Comparison of ENCODE assay signal across 20 cellular contexts in genomic region chr15:90819390-90819789, GRCh38. TPM values are rescaled to one million over a fixed set of nuclear protein-coding genes. Genes with fewer than 3 reads are reported as not detected.
DNase-seq lines count a peak whose midpoint lies in the region; ATAC-seq, FAIRE-seq and TF ChIP-seq lines count a peak whose summit lies in the region.
"Had no signal": no experiment of that assay in that cellular context is flagged by ENCODE, and none has a peak within 500 bp of the region (broad histone marks: within the 10 kb centered on the region; RNA-seq: fewer than 3 reads in every experiment).

No MANE protein-coding gene starts in this region.

- H3K9me3 Mint-ChIP-seq in T-helper 2 cell treated with Interferon-gamma antibody and Interleukin-4, amounts not matched to agents 5 μg/mL and 100 μg/mL, for 36 hours = no peaks in the 10 kb centered on the region
- H3K9me3 Mint-ChIP-seq: activated T-cell treated with anti-CD3 and anti-CD28 coated beads, Interleukin-2, amount 50 U/mL, for 4 hours; CD4-positive, alpha-beta memory T cell; memory B cell; neural crest cell had no signal

- intact Hi-C loops in sigmoid colon (cut with DNase I) = no loop called here

- no peak overlapping the region for H3K23ac ChIP-seq in H1 (ENCODE audit: insufficient read length)

- peak overlapping the region; percentile 81 for H3K27ac Mint-ChIP-seq in T-helper 2 cell treated with Interferon-gamma antibody and Interleukin-4, amounts not matched to agents 5 μg/mL and 100 μg/mL, for 36 hours

- no peak for TF ChIP-seq POLR2A in H1 (IDR thresholded peaks at IDR 0.05; ENCODE audit: control extremely low read depth in 1 of 2, low read depth in 2 of 2, low read length in 2 of 2)
- TF ChIP-seq POLR2A in sigmoid colon (IDR thresholded peaks at IDR 0.05) = no peak

- H3K9me3 ChIP-seq in KOPT-K1 (ENCODE audit: insufficient read depth, low read length, poor library complexity, severe bottlenecking) = no peaks in the 10 kb centered on the region
- no peaks in the 10 kb centered on the region for H3K9me3 ChIP-seq in H1 (ENCODE audit: insufficient read depth in 2 of 2, low read depth in 1 of 2, low read length in 1 of 2)
- no peaks in the 10 kb centered on the region for H3K9me3 ChIP-seq in sigmoid colon
- H3K9me3 ChIP-seq in WERI-Rb-1 (ENCODE audit: severe bottlenecking) = no peaks in the 10 kb centered on the region
- H3K9me3 ChIP-seq: A549, gastroesophageal sphincter, tibial artery had no signal

- TF ChIP-seq RAD21 in H1 (IDR thresholded peaks at IDR 0.05 in 1 of 2, conservative IDR thresholded peaks at IDR 0.05 in 1 of 2; ENCODE audit: low read depth in 2 of 2, low read length in 2 of 2) = no peak

- H3K79me1 ChIP-seq in H1 (ENCODE audit: low read depth, low read length) = no peaks in the 10 kb centered on the region

- TF ChIP-seq EP300 in H1 (IDR thresholded peaks at IDR 0.05; ENCODE audit: borderline replicate concordance in 1 of 2, low read depth in 2 of 2, low read length in 2 of 2) = no peak
- TF ChIP-seq EP300 in sigmoid colon (IDR thresholded peaks at IDR 0.05) = no peak

- H3K4me1 Mint-ChIP-seq in T-helper 2 cell treated with Interferon-gamma antibody and Interleukin-4, amounts not matched to agents 5 μg/mL and 100 μg/mL, for 36 hours (ENCODE audit: low read depth) = peaks cover 67% of the 10 kb centered on the region

- peak overlapping the region; percentile 27 for H3K27ac ChIP-seq in KOPT-K1 (ENCODE audit: low read depth, low read length, poor library complexity, severe bottlenecking)
- H3K27ac ChIP-seq in H1 (ENCODE audit: low read depth, low read length) = no peak overlapping the region
- H3K27ac ChIP-seq in sigmoid colon = no peak overlapping the region
- no peak overlapping the region for H3K27ac ChIP-seq in WERI-Rb-1
- H3K27ac ChIP-seq: A549, gastroesophageal sphincter, tibial artery, VCaP had no signal

- 0 out of 2 replicates have a peak overlapping the region, but pooled peaks have one; percentile 62 for H4K8ac ChIP-seq in H1 (ENCODE audit: extremely low read depth, insufficient read depth, low read length)

- H3K4me1 ChIP-seq in H1 (replicated peaks in 1 of 4; ENCODE audit: control insufficient read depth in 3 of 4, insufficient read depth in 4 of 4, low read length in 3 of 4) = peaks cover 2 to 16% (median 11%) of the 10 kb centered on the region in 4 experiments; a peak in 6 of 7 replicates
- H3K4me1 ChIP-seq in sigmoid colon = no peaks in the 10 kb centered on the region

- peaks cover 19% of the 10 kb centered on the region for H3K36me3 Mint-ChIP-seq in T-helper 2 cell treated with Interferon-gamma antibody and Interleukin-4, amounts not matched to agents 5 μg/mL and 100 μg/mL, for 36 hours (ENCODE audit: low read depth)
- H3K36me3 Mint-ChIP-seq: CD4-positive, alpha-beta memory T cell had no signal

- H2BK5ac ChIP-seq in H1 (ENCODE audit: low read depth, low read length) = no peak overlapping the region

- no peak for FAIRE-seq in H1 (lab: Jason Lieb, UNC)
- FAIRE-seq: A549 had no signal

- H3K79me2 ChIP-seq in H1 (ENCODE audit: control insufficient read depth in 1 of 2, insufficient read depth in 2 of 2, low read length in 2 of 2) = no peaks in the 10 kb centered on the region

- no peak overlapping the region for H3K9ac ChIP-seq in H1 (replicated peaks in 1 of 4; ENCODE audit: extremely low read depth in 1 of 4, low read depth in 3 of 4, low read length in 3 of 4)

- no peak overlapping the region for H3K4me3 ChIP-seq in H1 (ENCODE audit: extremely low read depth in 1 of 4, insufficient read depth in 2 of 4, low read depth in 3 of 4, low read length in 4 of 4)
- no peak overlapping the region for H3K4me3 ChIP-seq in sigmoid colon
- no peak overlapping the region for H3K4me3 ChIP-seq in WERI-Rb-1 (ENCODE audit: low read depth, low read length)
- H3K4me3 ChIP-seq: A549, gastroesophageal sphincter, tibial artery had no signal

- no peak overlapping the region for H3K18ac ChIP-seq in H1 (ENCODE audit: extremely low read depth, low read length)

- H2BK20ac ChIP-seq in H1 (ENCODE audit: low read length) = no peak overlapping the region

- H3K4me2 ChIP-seq in H1 (ENCODE audit: insufficient read depth in 1 of 2, low read depth in 2 of 2, low read length in 2 of 2) = no peak overlapping the region
- H3K4me2 ChIP-seq: A549 had no signal

- no peak overlapping the region for H2BK15ac ChIP-seq in H1 (ENCODE audit: low read length)

- ATAC-seq in HG03280 (IDR thresholded peaks at IDR 0.05; ENCODE audit: unreplicated experiment) = no peak
- ATAC-seq: gastroesophageal sphincter had no signal

- peak overlapping the region; percentile 37 for H3K4ac ChIP-seq in H1 (replicated peaks; ENCODE audit: insufficient read length, low read depth, low read length)

- no peak overlapping the region for H2AFZ ChIP-seq in H1 (ENCODE audit: low read length)

- no peak for DNase-seq in T-helper 2 cell treated with Interferon-gamma antibody and Interleukin-4, amounts not matched to agents 5 μg/mL and 100 μg/mL, for 36 hours (ENCODE audit: low spot score)
- no peak for DNase-seq in T-helper 2 cell
- DNase-seq in H1 (ENCODE audit: low read depth in 1 of 2, low spot score in 2 of 2) = no peak
- DNase-seq in sigmoid colon = peak; percentile 46
- DNase-seq in NCI-H748 treated with DMSO at 0.1 percent for 48 hours (lab: John Stamatoyannopoulos, UW) = no peak
- DNase-seq in WERI-Rb-1 = no peak
- DNase-seq: activated T-cell treated with anti-CD3 and anti-CD28 coated beads, Interleukin-2, amount 50 U/mL, for 4 hours; amniotic stem cell; CD4-positive, alpha-beta memory T cell; EL; GOT3; stimulated activated CD4-positive, alpha-beta T cell treated with anti-CD3 and anti-CD28 coated beads, Interleukin-2, amount 100 ng/mL, for 24 hours; tibial artery had no signal

- CTCF ChIA-PET in H1 (lab: Charles Lee; ENCODE audit: partially characterized antibody) = interaction anchor here (0.6 to 12.3 kb wide), 5 partner anchors 9 to 155 kb away, joined by 3 to 132 read pairs (median 5); partner anchors contain the start of gene FES

- H3K14ac ChIP-seq in H1 (ENCODE audit: insufficient read length) = no peak overlapping the region

- no peaks in the 10 kb centered on the region for H3K27me3 Mint-ChIP-seq in T-helper 2 cell treated with Interferon-gamma antibody and Interleukin-4, amounts not matched to agents 5 μg/mL and 100 μg/mL, for 36 hours (ENCODE audit: low read depth)
- H3K27me3 Mint-ChIP-seq: CD4-positive, alpha-beta memory T cell; memory B cell had no signal

- H2BK120ac ChIP-seq in H1 (replicated peaks; ENCODE audit: low read depth, low read length) = no peak overlapping the region

- WGBS in H1 (ENCODE audit: extremely low coverage in 1 of 2, insufficient coverage in 1 of 2, insufficient read length in 1 of 2, insufficient replicate concordance in 2 of 2, low coverage in 1 of 2, low lambda C conversion rate in 2 of 2, missing lambda C conversion rate in 1 of 2), 2 experiments = 98% methylated on average over 5 of the region's 6 CpGs; no CpG with 5 or more reads in 1 of the 2 experiments
- 90 to 91% methylated on average over 6 of the region's 6 CpGs for WGBS in sigmoid colon, 2 donors

- no peaks in the 10 kb centered on the region for H3K23me2 ChIP-seq in H1 (ENCODE audit: low read depth, low read length)

- H3K36me3 ChIP-seq in KOPT-K1 (ENCODE audit: insufficient read depth, low read length) (peaks cover 21% of the 10 kb centered on the region), H1 (ENCODE audit: control insufficient read depth in 2 of 4, insufficient read depth in 4 of 4, low read length in 3 of 4) (peaks cover 0 to 10% (median 1%) of the 10 kb centered on the region in 4 experiments; a peak in 3 of 8 replicates), sigmoid colon (no peaks in the 10 kb centered on the region), WERI-Rb-1 (peaks cover 4% of the 10 kb centered on the region; the same call in 1 of the 2 replicates)
- H3K36me3 ChIP-seq: gastroesophageal sphincter, tibial artery had no signal

- H3K56ac ChIP-seq in H1 (replicated peaks; ENCODE audit: insufficient read length, low read depth, low read length) = no peak overlapping the region

- H3K4me3 Mint-ChIP-seq in T-helper 2 cell treated with Interferon-gamma antibody and Interleukin-4, amounts not matched to agents 5 μg/mL and 100 μg/mL, for 36 hours = peak overlapping the region; percentile 34
- H3K4me3 Mint-ChIP-seq: activated T-cell treated with anti-CD3 and anti-CD28 coated beads, Interleukin-2, amount 50 U/mL, for 4 hours had no signal

- POLR2A ChIA-PET in H1 (lab: Charles Lee; ENCODE audit: partially characterized antibody) = no interaction called here

- no peak overlapping the region for H4K91ac ChIP-seq in H1 (replicated peaks; ENCODE audit: insufficient read length, low read length)

- no peaks in the 10 kb centered on the region for H4K20me1 ChIP-seq in H1 (replicated peaks in 1 of 2; ENCODE audit: control insufficient read depth in 1 of 2, insufficient read depth in 2 of 2, low read length in 2 of 2)

- no peak overlapping the region for H2BK12ac ChIP-seq in H1 (ENCODE audit: low read depth, low read length)

- no peak overlapping the region for H2AK5ac ChIP-seq in H1 (ENCODE audit: low read depth, low read length)

- H4K5ac ChIP-seq in H1 (ENCODE audit: insufficient read length, low read depth, low read length) = no peak overlapping the region

- TF ChIP-seq CTCF in H1 (IDR thresholded peaks at IDR 0.05; ENCODE audit: control extremely low read depth in 1 of 3, insufficient read depth in 1 of 3, low read depth in 1 of 3, low read length in 3 of 3) = no peak
- TF ChIP-seq CTCF in sigmoid colon (IDR thresholded peaks at IDR 0.05) = no peak
- no peak for TF ChIP-seq CTCF in WERI-Rb-1 (IDR thresholded peaks at IDR 0.05; ENCODE audit: low read depth, low read length)

- H3K27me3 ChIP-seq in H1 (replicated peaks in 1 of 4; ENCODE audit: control insufficient read depth in 3 of 4, extremely low read depth in 1 of 4, insufficient read depth in 3 of 4, low read length in 3 of 4) = no peaks in the 10 kb centered on the region
- no peaks in the 10 kb centered on the region for H3K27me3 ChIP-seq in sigmoid colon
- H3K27me3 ChIP-seq in WERI-Rb-1 (ENCODE audit: insufficient read depth, low read depth, severe bottlenecking) = no peaks in the 10 kb centered on the region
- H3K27me3 ChIP-seq: gastroesophageal sphincter had no signal

TF ChIP-seq in H1, 55 proteins besides CTCF, POLR2A, EP300 and RAD21 (continues in another document):
- TF ChIP-seq JUND (IDR thresholded peaks at IDR 0.05; ENCODE audit: low read length) (no peak), TEAD4 (IDR thresholded peaks at IDR 0.05; ENCODE audit: low read depth, low read length) (no peak)

RNA-seq across cellular contexts. Expression of gene FURIN, which starts 49.0 kb away (rescaled TPM):
- total RNA-seq in H1 (2021; fragmentation: NEBNext Ultra II Directional; extraction: Animal tissue kit (Norgen Biotek cat#: 25700)) = 28.0 and 32.1 TPM in 2 replicates
- 15.8 and 22.5 TPM in 2 replicates for polyA plus RNA-seq in H1 (2011; rRNA removed)
- polyA plus RNA-seq in H1 (2011; cell fraction: cytosol; rRNA removed) = 14.1 TPM
- polyA plus RNA-seq in H1 (2011; cell fraction: nucleus; rRNA removed) = 23.4 TPM
- 14.0 to 24.5 TPM (median 23.1 TPM) in 4 replicates for polyA plus RNA-seq in H1 (2012, experiment 1 of 2)
- 21.8 TPM for polyA plus RNA-seq in H1 (2012, experiment 2 of 2)
- polyA plus RNA-seq in H1 (2013, experiment 1 of 2) = 25.4 TPM
- polyA plus RNA-seq in H1 (2013, experiment 2 of 2) = 27.3 TPM
- polyA minus RNA-seq in H1 (2011; rRNA and poly(A)+ RNA removed) = 14.0 and 17.4 TPM in 2 replicates
- 17.1 TPM for polyA minus RNA-seq in H1 (2011; cell fraction: cytosol; rRNA and poly(A)+ RNA removed)
- 12.8 TPM for polyA minus RNA-seq in H1 (2011; cell fraction: nucleus; rRNA and poly(A)+ RNA removed)
- total RNA-seq in sigmoid colon = 10 to 100 TPM; 21.0 to 35.0 (median 24.3) TPM
- 10 to 100 TPM; 23.4 to 69.2 (median 30.1) TPM for polyA plus RNA-seq in sigmoid colon
